21 cellular contexts compared by ENCODE assay signal in the genomic region with DNA sequence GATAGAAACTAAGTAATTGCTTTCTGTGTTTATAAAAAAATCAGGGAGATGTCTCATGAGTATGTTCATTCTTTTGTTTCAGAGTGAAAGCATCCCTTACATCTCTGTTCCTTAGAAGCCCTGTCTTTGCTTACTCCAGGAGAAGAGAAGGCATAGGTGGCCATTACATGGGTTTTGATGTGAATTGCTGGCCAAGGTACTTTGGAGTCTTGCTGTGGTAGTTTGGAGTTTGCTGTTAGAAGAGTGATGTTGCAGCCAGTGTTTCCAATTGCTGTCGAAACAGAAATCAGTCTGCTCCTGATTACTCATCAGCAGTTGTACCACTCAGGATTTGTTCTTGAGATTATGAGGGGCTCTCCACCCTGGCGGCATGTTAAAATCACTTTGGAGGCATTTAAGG.
DNase-seq lines count a peak whose midpoint lies in the region; ATAC-seq, FAIRE-seq and TF ChIP-seq lines count a peak whose summit lies in the region.
"Had no signal": no experiment of that assay in that cellular context is flagged by ENCODE, and none has a peak within 500 bp of the region (broad histone marks: within the 10 kb centered on the region; RNA-seq: fewer than 3 reads in every experiment).

No MANE protein-coding gene starts in this region.

- ATAC-seq in memory B cell (ENCODE audit: low read depth) (no peak), HG03378 (IDR thresholded peaks at IDR 0.05; ENCODE audit: unreplicated experiment) (no peak)
- ATAC-seq in activated CD4-positive, CD25-positive, alpha-beta regulatory T cell treated with anti-CD3 and anti-CD28 coated beads, Interleukin-2, amount 50 U/mL, for 24 hours: no peak
- ATAC-seq: CD8-positive, alpha-beta T cell had no signal

- no peak for TF ChIP-seq CTCF in coronary artery (IDR thresholded peaks at IDR 0.05)

- no peaks in the 10 kb centered on the region for H3K36me3 Mint-ChIP-seq in memory B cell
- H3K36me3 Mint-ChIP-seq: CD8-positive, alpha-beta T cell had no signal

- peak; percentile 24 for FAIRE-seq in GM12892 (lab: Jason Lieb, UNC)
- FAIRE-seq: A204.1, G401.6, GM12891, GM18507 had no signal

- no peaks in the 10 kb centered on the region for H3K27me3 Mint-ChIP-seq in memory B cell
- H3K27me3 Mint-ChIP-seq: CD4-positive, alpha-beta T cell had no signal

- peaks cover 3% of the 10 kb centered on the region for H3K9me3 Mint-ChIP-seq in memory B cell

- no peak overlapping the region for H3K4me3 Mint-ChIP-seq in memory B cell
- H3K4me3 Mint-ChIP-seq: CD4-positive, alpha-beta T cell; CD8-positive, alpha-beta T cell had no signal

- DNase-seq in GM12892 (ENCODE audit: insufficient read length): no peak
- DNase-seq in memory B cell (ENCODE audit: low spot score in 2 of 2): no peak
- no peak for DNase-seq in NCI-H2227 (lab: John Stamatoyannopoulos, UW; ENCODE audit: unreplicated experiment)
- no peak for DNase-seq in coronary artery (ENCODE audit: low spot score)
- DNase-seq: 8988T; ACHN; Caco-2; Calu3; CD4-positive, alpha-beta T cell; CD8-positive, alpha-beta T cell; DMS79 treated with DMSO at 0.1 percent for 48 hours; GF-D8 had no signal

- TF ChIP-seq POLR2A in GM12892 (IDR thresholded peaks at IDR 0.05; ENCODE audit: low read depth, low read length): no peak

- H3K4me1 Mint-ChIP-seq in memory B cell: peaks cover 50% of the 10 kb centered on the region

- H3K27ac ChIP-seq in coronary artery: no peak overlapping the region
- H3K27ac ChIP-seq: BLaER1 treated with 17β-estradiol and CSF1 and Interleukin-3, amounts not matched to agents 10 nM and 100 nM; C4-2B had no signal

- H3K27ac Mint-ChIP-seq in memory B cell: peak overlapping the region; percentile 67
- H3K27ac Mint-ChIP-seq: CD4-positive, alpha-beta T cell; CD8-positive, alpha-beta T cell had no signal

- no peak for TF ChIP-seq RAD21 in Ishikawa (IDR thresholded peaks at IDR 0.05; ENCODE audit: low read depth)

- no peak overlapping the region for H3K4me3 ChIP-seq in coronary artery
- H3K4me3 ChIP-seq: BLaER1 treated with 17β-estradiol and CSF1 and Interleukin-3, amounts not matched to agents 10 nM and 100 nM had no signal

- TF ChIP-seq EP300 in Ishikawa (IDR thresholded peaks at IDR 0.05; ENCODE audit: borderline replicate concordance): no peak

TF ChIP-seq in Ishikawa, 13 proteins besides CTCF, POLR2A, EP300 and RAD21:
- TF ChIP-seq TEAD4 (IDR thresholded peaks at IDR 0.05): no peak
- TF ChIP-seq, protein P1, sequence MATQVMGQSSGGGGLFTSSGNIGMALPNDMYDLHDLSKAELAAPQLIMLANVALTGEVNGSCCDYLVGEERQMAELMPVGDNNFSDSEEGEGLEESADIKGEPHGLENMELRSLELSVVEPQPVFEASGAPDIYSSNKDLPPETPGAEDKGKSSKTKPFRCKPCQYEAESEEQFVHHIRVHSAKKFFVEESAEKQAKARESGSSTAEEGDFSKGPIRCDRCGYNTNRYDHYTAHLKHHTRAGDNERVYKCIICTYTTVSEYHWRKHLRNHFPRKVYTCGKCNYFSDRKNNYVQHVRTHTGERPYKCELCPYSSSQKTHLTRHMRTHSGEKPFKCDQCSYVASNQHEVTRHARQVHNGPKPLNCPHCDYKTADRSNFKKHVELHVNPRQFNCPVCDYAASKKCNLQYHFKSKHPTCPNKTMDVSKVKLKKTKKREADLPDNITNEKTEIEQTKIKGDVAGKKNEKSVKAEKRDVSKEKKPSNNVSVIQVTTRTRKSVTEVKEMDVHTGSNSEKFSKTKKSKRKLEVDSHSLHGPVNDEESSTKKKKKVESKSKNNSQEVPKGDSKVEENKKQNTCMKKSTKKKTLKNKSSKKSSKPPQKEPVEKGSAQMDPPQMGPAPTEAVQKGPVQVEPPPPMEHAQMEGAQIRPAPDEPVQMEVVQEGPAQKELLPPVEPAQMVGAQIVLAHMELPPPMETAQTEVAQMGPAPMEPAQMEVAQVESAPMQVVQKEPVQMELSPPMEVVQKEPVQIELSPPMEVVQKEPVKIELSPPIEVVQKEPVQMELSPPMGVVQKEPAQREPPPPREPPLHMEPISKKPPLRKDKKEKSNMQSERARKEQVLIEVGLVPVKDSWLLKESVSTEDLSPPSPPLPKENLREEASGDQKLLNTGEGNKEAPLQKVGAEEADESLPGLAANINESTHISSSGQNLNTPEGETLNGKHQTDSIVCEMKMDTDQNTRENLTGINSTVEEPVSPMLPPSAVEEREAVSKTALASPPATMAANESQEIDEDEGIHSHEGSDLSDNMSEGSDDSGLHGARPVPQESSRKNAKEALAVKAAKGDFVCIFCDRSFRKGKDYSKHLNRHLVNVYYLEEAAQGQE (IDR thresholded peaks at IDR 0.05; ENCODE audit: low read depth): peak; percentile 50; the same call in 1 of the 2 replicates
